8 cellular contexts compared by ENCODE assay signal in the genomic region with DNA sequence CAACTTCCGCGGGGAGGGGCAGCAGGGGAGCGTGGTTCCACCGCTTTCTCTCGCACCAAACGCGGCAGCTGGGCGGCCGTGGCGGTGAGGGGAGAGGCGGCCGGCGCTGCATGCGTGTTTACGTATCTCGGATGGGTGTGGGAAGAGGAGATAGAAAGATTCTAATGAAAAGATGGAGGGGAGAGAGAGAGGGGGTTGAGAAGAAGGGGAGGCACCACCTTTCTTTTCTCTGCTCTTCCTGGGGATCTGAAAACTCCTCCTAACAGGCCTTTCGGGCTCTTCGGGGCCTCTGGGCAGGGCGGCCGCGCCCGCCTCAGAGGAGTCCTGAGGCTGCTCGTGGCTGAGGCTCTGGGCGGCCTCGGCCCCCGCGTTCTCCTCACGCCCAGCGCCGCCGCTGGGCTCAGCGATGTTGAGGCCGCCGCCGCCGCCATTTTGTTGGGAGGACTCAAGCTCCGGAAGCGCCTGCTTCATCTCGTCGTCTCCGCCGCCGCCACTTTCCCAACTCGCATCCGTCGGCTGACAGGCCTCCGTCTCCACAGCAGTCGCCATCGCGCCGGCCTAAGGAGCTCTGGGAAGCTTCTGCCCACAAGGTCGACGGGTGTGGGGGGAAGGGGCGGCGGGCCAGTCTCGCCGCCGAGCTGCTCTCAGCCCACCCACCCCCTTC. TPM values are rescaled to one million over a fixed set of nuclear protein-coding genes. Genes with fewer than 3 reads are reported as not detected.
A peak's percentile ranks its signal among the peaks of the same experiment; 100 is the strongest.
DNase-seq lines count a peak whose midpoint lies in the region; ATAC-seq, FAIRE-seq and TF ChIP-seq lines count a peak whose summit lies in the region.

No MANE protein-coding gene starts in this region.

- no peak overlapping the region for H2AFZ ChIP-seq in HepG2 (ENCODE audit: low read length)

- peak overlapping the region; percentile 97 for H3K9ac ChIP-seq in HepG2 (ENCODE audit: insufficient read depth, low read depth, low read length)

- peak; percentile 72 to 83 for TF ChIP-seq POLR2A in HepG2 (IDR thresholded peaks at IDR 0.05; ENCODE audit: insufficient read depth in 1 of 2, low read depth in 2 of 2, low read length in 2 of 2)

- no peak for TF ChIP-seq RAD21 in HepG2 (CRISPR knock-in tag; IDR thresholded peaks at IDR 0.05)

- no peak for FAIRE-seq in HepG2 (lab: Jason Lieb, UNC)

- in situ Hi-C loops in HepG2 (cut with HindIII; ENCODE audit: extremely low pct_ligation_motif_present, low pct_unique_long_range_greater_than_20kb): no loop called here

- 2% methylated on average over 18 of the region's 58 CpGs for WGBS in HepG2 (ENCODE audit: low lambda C conversion rate)

- TF ChIP-seq CTCF in AG04450 (IDR thresholded peaks at IDR 0.05; ENCODE audit: low read depth, low read length) (no peak), HepG2 (CRISPR knock-in tag; IDR thresholded peaks at IDR 0.05) (0 out of 2 replicates have a peak, but pooled peaks have one; percentile 21)

- peaks cover 42% of the 10 kb centered on the region for H3K4me1 ChIP-seq in HepG2 (ENCODE audit: insufficient read depth, low read length)

- DNase-seq in AG04450 (ENCODE audit: low read depth, low spot score): peak; percentile 16
- DNase-seq in NCI-H510A treated with DMSO at 0.1 percent for 48 hours (lab: John Stamatoyannopoulos, UW): peak; percentile 32
- peak; percentile 73 for DNase-seq in activated CD4-positive, alpha-beta T cell treated with anti-CD3 and anti-CD28 coated beads, Interleukin-2, amount 50 U/mL, for 1 hour
- DNase-seq in dedifferentiated amniotic fluid mesenchymal stem cell (ENCODE audit: extremely low spot score): peak; percentile 50
- peak; percentile 59 for DNase-seq in HepG2 (ENCODE audit: low spot score)
- DNase-seq in stimulated activated CD4-positive, alpha-beta T cell treated with anti-CD3 and anti-CD28 coated beads, Interleukin-2, amount 100 ng/mL, for 48 hours: peak; percentile 64 to 67

- CTCF ChIA-PET in AG04450 (lab: Charles Lee) (interaction anchor here (0.6 to 1.6 kb wide), 3 partner anchors 8 to 53 kb away, joined by 3 to 7 read pairs (median 6); no protein-coding TSS in a partner anchor), HepG2 (lab: Yijun Ruan, JAX; ENCODE audit: low intra/inter-chr PET ratio, low total read pairs) (no interaction called here)

- no peaks in the 10 kb centered on the region; a peak in 1 of 5 replicates for H3K36me3 ChIP-seq in HepG2 (replicated peaks in 1 of 2; ENCODE audit: control insufficient read depth in 1 of 2, insufficient read depth in 2 of 2, low read length in 2 of 2)

- H3K27ac ChIP-seq in AG04450 (ENCODE audit: low read depth, low read length) (peak overlapping the region; percentile 97), HepG2 (ENCODE audit: extremely low read length, insufficient read depth, low read length) (peak overlapping the region; percentile 97)

- H3K4me3 ChIP-seq in AG04450 (ENCODE audit: low read depth, low read length): peak overlapping the region; percentile 76
- H3K4me3 ChIP-seq in HepG2 (replicated peaks in 1 of 3; ENCODE audit: insufficient read depth in 1 of 3, low read depth in 2 of 3, low read length in 3 of 3): peak overlapping the region; percentile 73 to 86 (median 78)

- TF ChIP-seq EP300 in HepG2 (IDR thresholded peaks at IDR 0.05; ENCODE audit: low read depth in 2 of 2, low read length in 2 of 2) (no peak), HepG2 (CRISPR knock-in tag; IDR thresholded peaks at IDR 0.05; ENCODE audit: borderline replicate concordance) (no peak)

- no peaks in the 10 kb centered on the region for H4K20me1 ChIP-seq in HepG2 (ENCODE audit: insufficient read depth, low read length)

- H3K4me2 ChIP-seq in HepG2 (ENCODE audit: low read depth, low read length): peak overlapping the region; percentile 86

- peaks cover 10% of the 10 kb centered on the region for H3K9me3 ChIP-seq in AG04450 (ENCODE audit: control insufficient read depth, insufficient read depth, low read length)
- H3K9me3 ChIP-seq in HepG2 (ENCODE audit: low read length): no peaks in the 10 kb centered on the region

- POLR2A ChIA-PET in AG04450 (lab: Yijun Ruan, JAX): interaction anchor here (0.5 to 1.6 kb wide), 7 partner anchors 8 to 546 kb away, joined by 3 to 9 read pairs (median 5); partner anchors contain the start of gene CCDC66
- POLR2A ChIA-PET in HepG2 (lab: Yijun Ruan, JAX): interaction anchor here (0.6 to 2.0 kb wide), 10 partner anchors 8 to 309 kb away, joined by 3 to 15 read pairs (median 4); partner anchors contain the start of gene ARHGEF3

- ATAC-seq in GM18907 (IDR thresholded peaks at IDR 0.05; ENCODE audit: unreplicated experiment) (peak; percentile 73), HG03139 (IDR thresholded peaks at IDR 0.05; ENCODE audit: unreplicated experiment) (peak; percentile 57), HepG2 (peak; percentile 90)

- peaks cover 40% of the 10 kb centered on the region for H3K79me2 ChIP-seq in HepG2 (ENCODE audit: insufficient read depth, low read length)

- H3K27me3 ChIP-seq in AG04450 (ENCODE audit: control insufficient read depth, insufficient read depth, low read length): no peaks in the 10 kb centered on the region
- no peaks in the 10 kb centered on the region for H3K27me3 ChIP-seq in HepG2 (ENCODE audit: control insufficient read depth in 1 of 2, insufficient read depth in 2 of 2, low read length in 2 of 2)

- BruUV-seq in HepG2 (replicated peaks; lab: Mats Ljungman, UMichigan): TSS peak; percentile 91

- intact Hi-C loops in HepG2 (cut with micrococcal nuclease; ENCODE audit: unreplicated experiment): no loop called here

TF ChIP-seq in HepG2, 621 proteins besides CTCF, POLR2A, EP300 and RAD21 (continues in another document):
- TF ChIP-seq, protein P1, sequence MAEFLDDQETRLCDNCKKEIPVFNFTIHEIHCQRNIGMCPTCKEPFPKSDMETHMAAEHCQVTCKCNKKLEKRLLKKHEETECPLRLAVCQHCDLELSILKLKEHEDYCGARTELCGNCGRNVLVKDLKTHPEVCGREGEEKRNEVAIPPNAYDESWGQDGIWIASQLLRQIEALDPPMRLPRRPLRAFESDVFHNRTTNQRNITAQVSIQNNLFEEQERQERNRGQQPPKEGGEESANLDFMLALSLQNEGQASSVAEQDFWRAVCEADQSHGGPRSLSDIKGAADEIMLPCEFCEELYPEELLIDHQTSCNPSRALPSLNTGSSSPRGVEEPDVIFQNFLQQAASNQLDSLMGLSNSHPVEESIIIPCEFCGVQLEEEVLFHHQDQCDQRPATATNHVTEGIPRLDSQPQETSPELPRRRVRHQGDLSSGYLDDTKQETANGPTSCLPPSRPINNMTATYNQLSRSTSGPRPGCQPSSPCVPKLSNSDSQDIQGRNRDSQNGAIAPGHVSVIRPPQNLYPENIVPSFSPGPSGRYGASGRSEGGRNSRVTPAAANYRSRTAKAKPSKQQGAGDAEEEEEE (CRISPR knock-in tag; IDR thresholded peaks at IDR 0.05; ENCODE audit: borderline replicate concordance): no peak
- peak; percentile 74; the same call in 1 of the 2 replicates for TF ChIP-seq BRD4 (CRISPR knock-in tag; IDR thresholded peaks at IDR 0.05)
- TF ChIP-seq ASH2L (IDR thresholded peaks at IDR 0.05; ENCODE audit: insufficient read length, low read depth, low read length): peak; percentile 80
- no peak for TF ChIP-seq POGK (CRISPR knock-in tag; conservative IDR thresholded peaks at IDR 0.05)
- 0 out of 2 replicates have a peak, but pooled peaks have one; percentile 81 for TF ChIP-seq ZNF510 (CRISPR knock-in tag; IDR thresholded peaks at IDR 0.05; ENCODE audit: low read depth)
- peak; percentile 78; the same call in 1 of the 2 replicates for TF ChIP-seq REL (CRISPR knock-in tag; conservative IDR thresholded peaks at IDR 0.05)

RNA-seq across cellular contexts. Expression of gene TASOR, which starts 0.5 kb away (rescaled TPM):
- 25.7 and 37.6 TPM in 2 replicates for polyA plus RNA-seq in AG04450 (2011; rRNA removed)
- polyA minus RNA-seq in AG04450 (2011; rRNA and poly(A)+ RNA removed): 32.8 and 64.3 TPM in 2 replicates
- total RNA-seq in HepG2 (2016; rRNA removed; fragmentation: Illumina TruSeq; extraction: Trizol): 32.5 and 61.1 TPM in 2 replicates
- 21.3 and 34.0 TPM in 2 replicates for total RNA-seq in HepG2 (2016; cell fraction: cytosol; rRNA removed; fragmentation: Illumina TruSeq; extraction: Trizol; ENCODE audit: low read depth)
- 30.4 and 60.4 TPM in 2 replicates for total RNA-seq in HepG2 (2016; cell fraction: insoluble cytoplasmic fraction; rRNA removed; fragmentation: Illumina TruSeq; extraction: Trizol)
- 24.0 and 25.0 TPM in 2 replicates for total RNA-seq in HepG2 (2016; cell fraction: membrane; rRNA removed; fragmentation: Illumina TruSeq; extraction: Trizol)
- 32.7 and 38.9 TPM in 2 replicates for total RNA-seq in HepG2 (2016; cell fraction: nucleus; rRNA removed; fragmentation: Illumina TruSeq; extraction: Trizol)
- 15.2 and 20.1 TPM in 2 replicates for polyA plus RNA-seq in HepG2 (2011; rRNA removed)
- polyA plus RNA-seq in HepG2 (2011; cell fraction: cytosol; rRNA removed): 7.9 and 9.9 TPM in 2 replicates
- 11.4 and 15.3 TPM in 2 replicates for polyA plus RNA-seq in HepG2 (2011; cell fraction: nucleus; rRNA removed)
- 18.5 and 21.0 TPM in 2 replicates for polyA plus RNA-seq in HepG2 (2012)
- 2.2 and 2.4 TPM in 2 replicates for polyA plus RNA-seq in HepG2 (2016; cell fraction: cytosol; fragmentation: Illumina TruSeq; extraction: Trizol; ENCODE audit: low read depth)
- 38.1 and 43.7 TPM in 2 replicates for polyA plus RNA-seq in HepG2 (2016; cell fraction: insoluble cytoplasmic fraction; fragmentation: Illumina TruSeq; extraction: Trizol; ENCODE audit: low read depth)
- 7.2 and 8.1 TPM in 2 replicates for polyA plus RNA-seq in HepG2 (2016; cell fraction: membrane; fragmentation: Illumina TruSeq; extraction: Trizol; ENCODE audit: low read depth)
- polyA plus RNA-seq in HepG2 (2016; cell fraction: nucleus; fragmentation: Illumina TruSeq; extraction: Trizol; ENCODE audit: insufficient read depth, low read depth): 48.9 and 56.1 TPM in 2 replicates
- polyA minus RNA-seq in HepG2 (2011; rRNA and poly(A)+ RNA removed; ENCODE audit: low replicate concordance): 16.0 and 39.7 TPM in 2 replicates
- 28.3 and 33.1 TPM in 2 replicates for polyA minus RNA-seq in HepG2 (2011; cell fraction: cytosol; rRNA and poly(A)+ RNA removed)
- 54.3 and 59.6 TPM in 2 replicates for polyA minus RNA-seq in HepG2 (2011; cell fraction: nucleus; rRNA and poly(A)+ RNA removed)

Comparison
In these comparisons a context has a peak if more than half of its experiments do, and no peak if none do; other contexts are left out.
1. Peak in every context shown above with its lines: DNase-seq, ATAC-seq, H3K4me3 ChIP-seq and H3K27ac ChIP-seq.
2. DNase-seq: peak in every context shown above with its lines; median percentile 73 in activated CD4-positive, alpha-beta T cell treated with anti-CD3 and anti-CD28 coated beads, Interleukin-2, amount 50 U/mL, for 1 hour; 66 in stimulated activated CD4-positive, alpha-beta T cell treated with anti-CD3 and anti-CD28 coated beads, Interleukin-2, amount 100 ng/mL, for 48 hours; 59 in HepG2; 50 in dedifferentiated amniotic fluid mesenchymal stem cell; 32 in NCI-H510A treated with DMSO at 0.1 percent for 48 hours; 16 in AG04450.